In genomic region chr19:18817574-18817973, GRCh38 we compare ENCODE assay signal across 31 cellular contexts. TPM values are rescaled to one million over a fixed set of nuclear protein-coding genes. Genes with fewer than 3 reads are reported as not detected.
"Had no signal": no experiment of that assay in that cellular context is flagged by ENCODE, and none has a peak within 500 bp of the region (broad histone marks: within the 10 kb centered on the region; RNA-seq: fewer than 3 reads in every experiment).

No MANE protein-coding gene starts in this region.

- H3K4me1 ChIP-seq: colonic mucosa, esophagus squamous epithelium, foreskin keratinocyte, gastroesophageal sphincter, heart right ventricle, left lung, lower lobe of right lung had no signal

- H3K36me3 ChIP-seq: colonic mucosa, esophagus squamous epithelium, gastroesophageal sphincter, heart right ventricle, left lung, lower lobe of right lung had no signal

- H3K9me3 Mint-ChIP-seq: dendritic cell treated with granulocyte-macrophage colony-stimulating factor and Interleukin-4, amounts not matched to agents 40 ng/mL and 50 ng/mL, for 4 days; effector memory CD8-positive, alpha-beta T cell; endodermal cell; mesothelial cell of epicardium; naive B cell had no signal

- H3K4me3 ChIP-seq: colonic mucosa, esophagus squamous epithelium, gastroesophageal sphincter, heart right ventricle, left lung, lower lobe of right lung, mucosa of descending colon had no signal

- H3K27me3 ChIP-seq: colonic mucosa had no signal

- H3K9me3 ChIP-seq: colonic mucosa, esophagus squamous epithelium, gastroesophageal sphincter, heart right ventricle, left lung, lower lobe of right lung, mucosa of descending colon had no signal

- H3K36me3 Mint-ChIP-seq: mesothelial cell of epicardium, naive B cell had no signal

- FAIRE-seq: endometrium, frontal cortex, islet of Langerhans, keratinocyte had no signal

- H3K4me1 Mint-ChIP-seq: endodermal cell, mesothelial cell of epicardium, naive B cell had no signal

- H3K4me3 Mint-ChIP-seq: dendritic cell treated with granulocyte-macrophage colony-stimulating factor and Interleukin-4, amounts not matched to agents 40 ng/mL and 50 ng/mL, for 4 days; effector memory CD8-positive, alpha-beta T cell; endodermal cell; mesothelial cell of epicardium; naive B cell had no signal

- H3K27ac ChIP-seq: colonic mucosa, epithelial cell of prostate, esophagus squamous epithelium, foreskin keratinocyte, gastroesophageal sphincter, heart right ventricle, left lung, lower lobe of right lung had no signal

- DNase-seq: colonic mucosa; cortex of kidney; effector CD8-positive, alpha-beta T cell; effector memory CD8-positive, alpha-beta T cell; endodermal cell; erythroblast; esophagus squamous epithelium; foreskin keratinocyte; head of caudate nucleus; heart right ventricle; hippocampal formation; left cardiac atrium; left lung; left ventricle myocardium superior; lower lobe of right lung; mesenchymal stem cell; mucosa of descending colon; naive B cell had no signal

- H3K27ac Mint-ChIP-seq: dendritic cell treated with granulocyte-macrophage colony-stimulating factor and Interleukin-4, amounts not matched to agents 40 ng/mL and 50 ng/mL, for 4 days; effector memory CD8-positive, alpha-beta T cell; endodermal cell; mesothelial cell of epicardium; naive B cell had no signal

- ATAC-seq: effector memory CD8-positive, alpha-beta T cell; esophagus mucosa; foreskin keratinocyte; gastroesophageal sphincter; heart right ventricle; left cardiac atrium; left lung; left ventricle myocardium superior; lower lobe of right lung; mucosa of descending colon had no signal

RNA-seq across cellular contexts. Expression of gene COMP, which starts 26.5 kb away (rescaled TPM):
- total RNA-seq: dermis microvascular lymphatic vessel endothelial cell, endodermal cell, foreskin keratinocyte, frontal cortex, kidney epithelial cell, left ventricle myocardium superior, lung microvascular endothelial cell, myocyte had no signal
- polyA plus RNA-seq: foreskin keratinocyte, keratinocyte had no signal
